Comparison of ENCODE assay signal across 1 cellular context in the genomic region with DNA sequence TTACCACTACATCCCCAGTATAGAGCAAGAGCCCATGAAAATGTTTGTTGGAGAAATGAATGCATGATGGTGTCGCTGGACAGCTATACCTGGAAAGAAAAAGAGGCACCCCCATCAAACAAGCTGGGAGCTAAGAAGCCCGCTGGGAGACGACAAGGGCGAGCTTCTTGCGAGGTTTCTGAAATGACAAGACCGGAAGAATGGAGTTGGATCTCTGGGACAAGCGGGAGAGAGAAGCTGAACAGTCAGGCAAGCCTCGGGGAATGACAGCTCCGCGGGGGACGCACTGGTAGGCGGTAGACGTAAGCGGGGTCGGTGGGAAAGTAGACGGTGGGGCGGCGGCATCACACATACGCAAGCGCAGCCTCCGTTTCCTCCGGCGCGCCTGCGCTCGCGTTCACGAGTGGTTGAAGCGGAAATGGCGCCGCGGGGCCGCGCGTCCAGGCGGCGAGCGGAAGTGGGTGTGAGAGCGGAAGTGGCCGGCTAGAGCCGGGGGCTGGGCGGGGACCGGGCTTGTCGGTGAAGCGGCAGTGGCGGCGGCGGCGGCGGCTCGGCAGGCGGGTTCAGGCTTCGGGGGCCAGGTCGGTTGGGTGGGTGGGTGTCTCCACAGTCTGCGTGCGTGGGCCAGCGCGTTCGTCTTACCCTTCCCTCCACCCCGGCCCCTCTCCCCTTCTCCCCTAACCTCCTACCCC.
A peak's percentile ranks its signal among the peaks of the same experiment; 100 is the strongest.
TF ChIP-seq lines count a peak whose summit lies in the region.

TSS of gene ARPC2 (plus strand) at position 516 of the 692 bp plus-strand sequence. CDS start 282 bp downstream, outside the sequence.

TF ChIP-seq in K562, 482 proteins besides CTCF, POLR2A, EP300 and RAD21 (continued from another document):
- TF ChIP-seq, protein P1, sequence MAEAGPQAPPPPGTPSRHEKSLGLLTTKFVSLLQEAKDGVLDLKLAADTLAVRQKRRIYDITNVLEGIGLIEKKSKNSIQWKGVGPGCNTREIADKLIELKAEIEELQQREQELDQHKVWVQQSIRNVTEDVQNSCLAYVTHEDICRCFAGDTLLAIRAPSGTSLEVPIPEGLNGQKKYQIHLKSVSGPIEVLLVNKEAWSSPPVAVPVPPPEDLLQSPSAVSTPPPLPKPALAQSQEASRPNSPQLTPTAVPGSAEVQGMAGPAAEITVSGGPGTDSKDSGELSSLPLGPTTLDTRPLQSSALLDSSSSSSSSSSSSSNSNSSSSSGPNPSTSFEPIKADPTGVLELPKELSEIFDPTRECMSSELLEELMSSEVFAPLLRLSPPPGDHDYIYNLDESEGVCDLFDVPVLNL (CRISPR knock-in tag; IDR thresholded peaks at IDR 0.05; ENCODE audit: low read depth): no peak
- TF ChIP-seq GABPB1 (CRISPR knock-in tag; IDR thresholded peaks at IDR 0.05): peak; percentile 92
- peak; percentile 75 for TF ChIP-seq EGR1 (conservative IDR thresholded peaks at IDR 0.05)
- TF ChIP-seq ZNF764 (CRISPR knock-in tag; IDR thresholded peaks at IDR 0.05; ENCODE audit: low read depth): no peak
- peak; percentile 97 for TF ChIP-seq HNRNPLL (IDR thresholded peaks at IDR 0.05; ENCODE audit: low read depth, low read length, poor library complexity, severe bottlenecking)
- no peak for TF ChIP-seq GATAD2B (IDR thresholded peaks at IDR 0.05; ENCODE audit: borderline replicate concordance)
- TF ChIP-seq ELF2 (CRISPR knock-in tag; IDR thresholded peaks at IDR 0.05): peak; percentile 50; the same call in 1 of the 2 replicates
- peak; percentile 72 for TF ChIP-seq POLR2H (tag; IDR thresholded peaks at IDR 0.05; ENCODE audit: low read depth)
